8 cellular contexts compared by ENCODE assay signal in genomic region chr3:39291903-39292329, GRCh38. TPM values are rescaled to one million over a fixed set of nuclear protein-coding genes. Genes with fewer than 3 reads are reported as not detected.
DNase-seq lines count a peak whose midpoint lies in the region; ATAC-seq and TF ChIP-seq lines count a peak whose summit lies in the region.

No MANE protein-coding gene starts in this region.

- no peak overlapping the region for H3K9ac ChIP-seq in OCI-LY1 (ENCODE audit: low read length)

- H3K9me2 ChIP-seq in GM23338 (ENCODE audit: insufficient read depth), result no peaks in the 10 kb centered on the region
- H3K9me2 ChIP-seq in OCI-LY1 (ENCODE audit: low read depth, low read length), result no peaks in the 10 kb centered on the region

- H4K20me1 ChIP-seq in GM23338 (replicated peaks; ENCODE audit: insufficient read depth) (no peaks in the 10 kb centered on the region), OCI-LY1 (ENCODE audit: insufficient read depth, low read length) (no peaks in the 10 kb centered on the region)

- TF ChIP-seq CTCF in GM23338 (conservative IDR thresholded peaks at IDR 0.05; ENCODE audit: low read depth in 2 of 2) (peak; percentile 93 to 94), OCI-LY1 (IDR thresholded peaks at IDR 0.05; ENCODE audit: low read length) (peak; percentile 90), epithelial cell of esophagus (IDR thresholded peaks at IDR 0.05; ENCODE audit: insufficient read depth, low read depth, low read length, missing control alignments) (peak; percentile 92)

- ATAC-seq in GM23338 (peak; percentile 72), HG03460 (IDR thresholded peaks at IDR 0.05; ENCODE audit: unreplicated experiment) (no peak)
- ATAC-seq in stimulated activated effector memory CD8-positive, alpha-beta T cell treated with anti-CD3 and anti-CD28 coated beads, Interleukin-12 subunit alpha, Interleukin-12 subunit beta, amount 100 ng/mL, for 72 hours, result peak; percentile 23

- no peak overlapping the region for H3K4me3 ChIP-seq in GM23338
- H3K4me3 ChIP-seq in OCI-LY1 (ENCODE audit: low read depth, low read length, poor library complexity, severe bottlenecking), result no peak overlapping the region
- no peak overlapping the region for H3K4me3 ChIP-seq in epithelial cell of esophagus (ENCODE audit: low read length)

- no peaks in the 10 kb centered on the region for H3K36me3 Mint-ChIP-seq in GM23338 (ENCODE audit: low read depth)
- H3K36me3 Mint-ChIP-seq in stimulated activated effector memory CD8-positive, alpha-beta T cell treated with anti-CD3 and anti-CD28 coated beads, Interleukin-12 subunit alpha, Interleukin-12 subunit beta, amount 100 ng/mL, for 72 hours, result no peaks in the 10 kb centered on the region

- H3K4me1 Mint-ChIP-seq in GM23338, result peaks cover 4% of the 10 kb centered on the region
- peaks cover 48% of the 10 kb centered on the region for H3K4me1 Mint-ChIP-seq in stimulated activated effector memory CD8-positive, alpha-beta T cell treated with anti-CD3 and anti-CD28 coated beads, Interleukin-12 subunit alpha, Interleukin-12 subunit beta, amount 100 ng/mL, for 72 hours

- peak overlapping the region; percentile 73 for H2AFZ ChIP-seq in GM23338
- H2AFZ ChIP-seq in OCI-LY1 (ENCODE audit: low read length), result no peak overlapping the region

- H3K27ac ChIP-seq in GM23338 (ENCODE audit: low read depth), result no peak overlapping the region
- H3K27ac ChIP-seq in OCI-LY1 (ENCODE audit: low read depth, low read length, poor library complexity, severe bottlenecking), result no peak overlapping the region

- DNase-seq in AG08395 (ENCODE audit: low spot score) (peak; percentile 75), GM23338 (ENCODE audit: low spot score) (peak; percentile 88), epithelial cell of esophagus (ENCODE audit: low read depth) (peak; percentile 57), myocyte (ENCODE audit: low read depth) (peak; percentile 67)
- peak; percentile 76 for DNase-seq in activated CD8-positive, alpha-beta memory T cell treated with anti-CD3 and anti-CD28 coated beads, Interleukin-2, amount 50 U/mL, for 4 hours
- DNase-seq in stimulated activated effector memory CD8-positive, alpha-beta T cell treated with anti-CD3 and anti-CD28 coated beads, Interleukin-12 subunit alpha, Interleukin-12 subunit beta, amount 100 ng/mL, for 72 hours (ENCODE audit: low spot score in 2 of 2), result peak; percentile 78 to 91

- H3K36me3 ChIP-seq in GM23338 (ENCODE audit: insufficient read depth) (no peaks in the 10 kb centered on the region), OCI-LY1 (ENCODE audit: insufficient read depth, low read length) (no peaks in the 10 kb centered on the region)

- H3K4me3 Mint-ChIP-seq in GM23338, result no peak overlapping the region
- no peak overlapping the region for H3K4me3 Mint-ChIP-seq in stimulated activated effector memory CD8-positive, alpha-beta T cell treated with anti-CD3 and anti-CD28 coated beads, Interleukin-12 subunit alpha, Interleukin-12 subunit beta, amount 100 ng/mL, for 72 hours

- no peaks in the 10 kb centered on the region for H3K9me3 ChIP-seq in OCI-LY1 (ENCODE audit: low read length)

- H3K4me2 ChIP-seq in GM23338 (no peak overlapping the region), OCI-LY1 (ENCODE audit: low read length) (no peak overlapping the region)

- no peaks in the 10 kb centered on the region for H3K79me2 ChIP-seq in GM23338 (replicated peaks; ENCODE audit: insufficient read depth)
- no peaks in the 10 kb centered on the region for H3K79me2 ChIP-seq in OCI-LY1 (ENCODE audit: insufficient read depth, low read length)

- H3K27me3 ChIP-seq in GM23338 (ENCODE audit: insufficient read depth), result no peaks in the 10 kb centered on the region
- no peaks in the 10 kb centered on the region for H3K27me3 ChIP-seq in OCI-LY1 (ENCODE audit: insufficient read depth, low read length)

- H3F3A ChIP-seq in GM23338 (replicated peaks; ENCODE audit: low read depth), result no peaks in the 10 kb centered on the region
- H3F3A ChIP-seq in OCI-LY1 (ENCODE audit: insufficient read depth, low read length), result no peaks in the 10 kb centered on the region

- H3K4me1 ChIP-seq in GM23338 (ENCODE audit: insufficient read depth) (no peaks in the 10 kb centered on the region), OCI-LY1 (ENCODE audit: insufficient read depth, low read length, severe bottlenecking) (peaks cover 19% of the 10 kb centered on the region)

- H3K27ac Mint-ChIP-seq in GM23338, result no peak overlapping the region
- H3K27ac Mint-ChIP-seq in stimulated activated effector memory CD8-positive, alpha-beta T cell treated with anti-CD3 and anti-CD28 coated beads, Interleukin-12 subunit alpha, Interleukin-12 subunit beta, amount 100 ng/mL, for 72 hours, result peak overlapping the region; percentile 38

- H3K9me3 Mint-ChIP-seq in GM23338, result no peaks in the 10 kb centered on the region
- no peaks in the 10 kb centered on the region for H3K9me3 Mint-ChIP-seq in stimulated activated effector memory CD8-positive, alpha-beta T cell treated with anti-CD3 and anti-CD28 coated beads, Interleukin-12 subunit alpha, Interleukin-12 subunit beta, amount 100 ng/mL, for 72 hours

- peaks cover 5% of the 10 kb centered on the region for H3K27me3 Mint-ChIP-seq in GM23338 (ENCODE audit: insufficient read depth, low read depth, poor library complexity)

TF ChIP-seq in GM23338, 12 proteins besides CTCF, POLR2A, EP300 and RAD21:
- TF ChIP-seq REST (IDR thresholded peaks at IDR 0.05; ENCODE audit: unreplicated experiment) (no peak), ZNF114 (CRISPR knock-in tag; IDR thresholded peaks at IDR 0.05) (no peak), EZH2 (IDR thresholded peaks at IDR 0.05; ENCODE audit: low read depth, unreplicated experiment) (no peak)

RNA-seq across cellular contexts. Expression of gene CX3CR1, which starts 12.1 kb away (rescaled TPM):
- 0.24 TPM in 1 of 2 replicates, not detected in the other for total RNA-seq in GM23338 (2014; rRNA removed; shearing (Covaris generic))
- 0.42 TPM in 1 of 2 replicates, not detected in the other for polyA plus RNA-seq in GM23338 (2016; fragmentation: Nextera tagmentation; extraction: Ambion mirVana)
- not detected in 2 replicates for total RNA-seq in myocyte
- 0.39 TPM for polyA plus RNA-seq in myocyte (2012)

RNA-seq across cellular contexts. Expression of gene CCR8, which starts 37.6 kb away (rescaled TPM):
- total RNA-seq in GM23338 (2014; rRNA removed; shearing (Covaris generic)), result not detected in 2 replicates
- 0.23 and 0.55 TPM in 2 replicates for polyA plus RNA-seq in GM23338 (2016; fragmentation: Nextera tagmentation; extraction: Ambion mirVana)
- total RNA-seq in myocyte, result not detected in 2 replicates
- not detected for polyA plus RNA-seq in myocyte (2012)
